ENCODE assay signal across 9 cellular contexts in genomic region chr12:131263626-131264025, GRCh38.
"Had no signal": no experiment of that assay in that cellular context is flagged by ENCODE, and none has a peak within 500 bp of the region (broad histone marks: within the 10 kb centered on the region; RNA-seq: fewer than 3 reads in every experiment).

No MANE protein-coding gene starts in this region.

- H3K4me3 ChIP-seq: GM23338 had no signal

- H2AFZ ChIP-seq: GM23338 had no signal

- ATAC-seq: GM23338 had no signal

- H3K9me3 Mint-ChIP-seq: GM23338, H9 had no signal

- DNase-seq: H9, HCEC 1CT, IMR-90, KBM-7 had no signal

- H3K27ac ChIP-seq: KMS-11 had no signal

- FAIRE-seq: H1, H54, HTR-8/SVneo had no signal

- H3K4me2 ChIP-seq: GM23338, KMS-11 had no signal

- H3K4me3 Mint-ChIP-seq: GM23338, H9 had no signal

- H3K9ac ChIP-seq: KMS-11 had no signal

- H3K27ac Mint-ChIP-seq: GM23338, H9 had no signal
